In the genomic region with DNA sequence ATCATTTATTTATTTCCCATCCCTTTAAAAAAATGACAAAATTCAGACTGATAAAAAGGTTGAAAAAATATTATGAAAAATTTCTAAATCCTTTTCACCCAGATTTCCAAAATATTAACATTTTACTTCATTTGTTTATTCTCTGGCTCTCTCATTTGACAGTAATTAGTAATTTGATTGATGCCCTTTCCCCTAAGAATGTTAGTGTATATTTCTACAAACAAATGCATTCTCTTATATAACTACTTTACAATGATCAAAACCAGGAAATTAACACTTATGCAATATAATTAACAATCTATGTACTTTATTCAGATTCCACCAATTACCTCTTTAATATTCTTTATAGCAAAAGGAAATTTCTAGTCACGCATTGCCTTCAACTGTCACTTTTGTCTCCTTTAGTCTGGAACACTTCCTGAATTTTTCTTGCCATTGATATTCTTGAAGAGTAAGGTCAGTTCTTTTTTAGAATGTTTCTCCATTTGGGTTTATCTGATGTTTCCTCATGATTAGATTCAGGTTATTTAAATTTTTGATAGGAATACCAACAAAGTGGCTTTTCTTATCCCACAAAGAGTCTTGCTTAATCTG, we compare ENCODE assay signal across 1 cellular context.
TF ChIP-seq lines count a peak whose summit lies in the region.

No MANE protein-coding gene starts in this region.

TF ChIP-seq in WTC11, 78 proteins besides CTCF, POLR2A, EP300 and RAD21 (continued from another document):
- TF ChIP-seq ATF6 (CRISPR knock-in tag; IDR thresholded peaks at IDR 0.05), result no peak
- TF ChIP-seq ZNF138 (CRISPR knock-in tag; conservative IDR thresholded peaks at IDR 0.05), result no peak
